2 cellular contexts compared by ENCODE assay signal in genomic region chr2:6770006-6770405, GRCh38.
TF ChIP-seq lines count a peak whose summit lies in the region.

No MANE protein-coding gene starts in this region.

TF ChIP-seq in SK-N-SH, 30 proteins besides CTCF, POLR2A, EP300 and RAD21 (continued from another document):
- TF ChIP-seq, protein P1, sequence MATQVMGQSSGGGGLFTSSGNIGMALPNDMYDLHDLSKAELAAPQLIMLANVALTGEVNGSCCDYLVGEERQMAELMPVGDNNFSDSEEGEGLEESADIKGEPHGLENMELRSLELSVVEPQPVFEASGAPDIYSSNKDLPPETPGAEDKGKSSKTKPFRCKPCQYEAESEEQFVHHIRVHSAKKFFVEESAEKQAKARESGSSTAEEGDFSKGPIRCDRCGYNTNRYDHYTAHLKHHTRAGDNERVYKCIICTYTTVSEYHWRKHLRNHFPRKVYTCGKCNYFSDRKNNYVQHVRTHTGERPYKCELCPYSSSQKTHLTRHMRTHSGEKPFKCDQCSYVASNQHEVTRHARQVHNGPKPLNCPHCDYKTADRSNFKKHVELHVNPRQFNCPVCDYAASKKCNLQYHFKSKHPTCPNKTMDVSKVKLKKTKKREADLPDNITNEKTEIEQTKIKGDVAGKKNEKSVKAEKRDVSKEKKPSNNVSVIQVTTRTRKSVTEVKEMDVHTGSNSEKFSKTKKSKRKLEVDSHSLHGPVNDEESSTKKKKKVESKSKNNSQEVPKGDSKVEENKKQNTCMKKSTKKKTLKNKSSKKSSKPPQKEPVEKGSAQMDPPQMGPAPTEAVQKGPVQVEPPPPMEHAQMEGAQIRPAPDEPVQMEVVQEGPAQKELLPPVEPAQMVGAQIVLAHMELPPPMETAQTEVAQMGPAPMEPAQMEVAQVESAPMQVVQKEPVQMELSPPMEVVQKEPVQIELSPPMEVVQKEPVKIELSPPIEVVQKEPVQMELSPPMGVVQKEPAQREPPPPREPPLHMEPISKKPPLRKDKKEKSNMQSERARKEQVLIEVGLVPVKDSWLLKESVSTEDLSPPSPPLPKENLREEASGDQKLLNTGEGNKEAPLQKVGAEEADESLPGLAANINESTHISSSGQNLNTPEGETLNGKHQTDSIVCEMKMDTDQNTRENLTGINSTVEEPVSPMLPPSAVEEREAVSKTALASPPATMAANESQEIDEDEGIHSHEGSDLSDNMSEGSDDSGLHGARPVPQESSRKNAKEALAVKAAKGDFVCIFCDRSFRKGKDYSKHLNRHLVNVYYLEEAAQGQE (IDR thresholded peaks at IDR 0.05; ENCODE audit: low read depth, low read length): no peak
- no peak for TF ChIP-seq EZH2phosphoT487 (IDR thresholded peaks at IDR 0.05; ENCODE audit: borderline replicate concordance, low read depth)
TF ChIP-seq in SK-N-SH: peak in this region for 0.

TF ChIP-seq in SK-N-SH treated with all-trans-retinoic acid at 6 μM for 48 hours, 23 proteins besides CTCF, POLR2A, EP300 and RAD21 (continued from another document):
- TF ChIP-seq POU6F1 (CRISPR knock-in tag; IDR thresholded peaks at IDR 0.05; ENCODE audit: borderline replicate concordance, low read depth) (no peak), ZC3H10 (CRISPR knock-in tag; IDR thresholded peaks at IDR 0.05) (no peak), CSDC2 (CRISPR knock-in tag; IDR thresholded peaks at IDR 0.05) (no peak)
